In the genomic region with DNA sequence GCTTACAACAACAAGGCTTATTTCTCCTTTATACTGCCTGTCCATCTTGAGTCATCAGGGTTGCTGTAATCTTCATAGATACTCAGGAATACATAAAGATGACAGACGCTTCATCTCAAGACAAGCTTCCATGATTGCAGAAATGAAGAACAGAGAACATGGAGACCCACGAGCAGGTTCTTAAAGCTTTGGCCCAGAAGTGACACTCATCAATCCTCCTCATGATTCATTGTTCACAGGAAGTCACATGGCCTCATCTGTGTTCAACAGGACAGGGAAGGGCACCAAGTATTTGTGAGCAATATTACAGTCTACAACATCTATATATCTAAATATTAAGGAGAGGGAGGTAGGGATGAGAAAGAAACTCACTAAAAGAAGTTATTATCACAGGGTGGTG, we compare ENCODE assay signal across 23 cellular contexts. TPM values are rescaled to one million over a fixed set of nuclear protein-coding genes. Genes with fewer than 3 reads are reported as not detected.
A peak's percentile ranks its signal among the peaks of the same experiment; 100 is the strongest.
DNase-seq lines count a peak whose midpoint lies in the region; ATAC-seq, FAIRE-seq and TF ChIP-seq lines count a peak whose summit lies in the region.
"Had no signal": no experiment of that assay in that cellular context is flagged by ENCODE, and none has a peak within 500 bp of the region (broad histone marks: within the 10 kb centered on the region; RNA-seq: fewer than 3 reads in every experiment).

No MANE protein-coding gene starts in this region.

- TF ChIP-seq POLR2A in H54 (IDR thresholded peaks at IDR 0.05; ENCODE audit: low read depth, low read length) = no peak

- FAIRE-seq in H54 (lab: Jason Lieb, UNC) = peak; percentile 43
- FAIRE-seq: urothelium cell line had no signal

- H3K4me1 Mint-ChIP-seq in activated naive CD8-positive, alpha-beta T cell treated with anti-CD3 and anti-CD28 coated beads, Interleukin-2, amount 10 ng/mL, durations not matched to agents 7 days and 5 days = peaks cover 19% of the 10 kb centered on the region
- H3K4me1 Mint-ChIP-seq: B cell had no signal

- ATAC-seq in activated naive CD8-positive, alpha-beta T cell treated with anti-CD3 and anti-CD28 coated beads, Interleukin-2, amount 10 ng/mL, durations not matched to agents 7 days and 5 days (ENCODE audit: low read depth) = peak; percentile 54
- ATAC-seq in HG03442 (IDR thresholded peaks at IDR 0.05; ENCODE audit: unreplicated experiment) = no peak
- ATAC-seq: Right ventricle myocardium inferior had no signal

- H3K9me3 Mint-ChIP-seq in activated naive CD8-positive, alpha-beta T cell treated with anti-CD3 and anti-CD28 coated beads, Interleukin-2, amount 10 ng/mL, durations not matched to agents 7 days and 5 days = peaks cover 11% of the 10 kb centered on the region
- H3K9me3 Mint-ChIP-seq: activated naive CD4-positive, alpha-beta T cell treated with anti-CD3 and anti-CD28 coated beads, Interleukin-2, amount 50 U/mL, for 24 hours had no signal

- H3K4me3 Mint-ChIP-seq in activated naive CD8-positive, alpha-beta T cell treated with anti-CD3 and anti-CD28 coated beads, Interleukin-2, amount 10 ng/mL, durations not matched to agents 7 days and 5 days = peak overlapping the region; percentile 24
- H3K4me3 Mint-ChIP-seq: activated naive CD4-positive, alpha-beta T cell treated with anti-CD3 and anti-CD28 coated beads, Interleukin-2, amount 50 U/mL, for 24 hours; B cell; nephron progenitor cell had no signal

- peaks cover 23% of the 10 kb centered on the region for H3K36me3 Mint-ChIP-seq in activated naive CD8-positive, alpha-beta T cell treated with anti-CD3 and anti-CD28 coated beads, Interleukin-2, amount 10 ng/mL, durations not matched to agents 7 days and 5 days

- no peaks in the 10 kb centered on the region for H3K27me3 Mint-ChIP-seq in activated naive CD8-positive, alpha-beta T cell treated with anti-CD3 and anti-CD28 coated beads, Interleukin-2, amount 10 ng/mL, durations not matched to agents 7 days and 5 days
- H3K27me3 Mint-ChIP-seq: activated naive CD4-positive, alpha-beta T cell treated with anti-CD3 and anti-CD28 coated beads, Interleukin-2, amount 50 U/mL, for 24 hours; B cell had no signal

- DNase-seq in NK-92 treated with Interleukin-12 subunit alpha and Interleukin-12 subunit beta, amount 100 ng/mL, for 24 hours (lab: John Stamatoyannopoulos, UW) = peak; percentile 4
- DNase-seq in NK-92 (lab: John Stamatoyannopoulos, UW; ENCODE audit: unreplicated experiment) = no peak
- DNase-seq in H54 (ENCODE audit: insufficient read length, low spot score) = no peak
- DNase-seq in activated naive CD8-positive, alpha-beta T cell treated with anti-CD3 and anti-CD28 coated beads, Interleukin-2, amount 10 ng/mL, durations not matched to agents 7 days and 5 days = no peak
- DNase-seq in lung microvascular endothelial cell (ENCODE audit: low read depth in 2 of 2) = peak; percentile 10 to 76
- no peak for DNase-seq in epidermal melanocyte (ENCODE audit: insufficient read length, low spot score)
- DNase-seq in DMS79 (lab: John Stamatoyannopoulos, UW) = no peak
- DNase-seq: brain microvascular endothelial cell; foreskin melanocyte; KG1; mesendoderm; NCI-H1048; NCI-H2081; NCI-H446 treated with DMSO at 0.1 percent for 48 hours; nephron progenitor cell; posterior cingulate gyrus; stimulated activated CD4-positive, alpha-beta T cell treated with anti-CD3 and anti-CD28 coated beads, Interleukin-2, amount 100 ng/mL, for 48 hours; SW 1271 had no signal

- POLR2A ChIA-PET in activated naive CD8-positive, alpha-beta T cell treated with anti-CD3 and anti-CD28 coated beads, Interleukin-2, amount 10 ng/mL, durations not matched to agents 7 days and 5 days (lab: Charles Lee) = no interaction called here

- H3K27ac Mint-ChIP-seq in activated naive CD8-positive, alpha-beta T cell treated with anti-CD3 and anti-CD28 coated beads, Interleukin-2, amount 10 ng/mL, durations not matched to agents 7 days and 5 days = peak overlapping the region; percentile 28
- H3K27ac Mint-ChIP-seq: activated naive CD4-positive, alpha-beta T cell treated with anti-CD3 and anti-CD28 coated beads, Interleukin-2, amount 50 U/mL, for 24 hours; B cell; nephron progenitor cell had no signal

RNA-seq across cellular contexts. Expression of gene PGAP1, which starts 36.5 kb away (rescaled TPM):
- 10 to 100 TPM; 40.8 to 44.9 TPM for total RNA-seq in activated naive CD8-positive, alpha-beta T cell treated with anti-CD3 and anti-CD28 coated beads, Interleukin-2, amount 10 ng/mL, durations not matched to agents 7 days and 5 days
- 2.8 and 4.1 TPM in 2 replicates for total RNA-seq in lung microvascular endothelial cell

Comparison
In these comparisons a context has a peak if more than half of its experiments do, and no peak if none do; other contexts are left out.
1. DNase-seq: peak in NK-92 treated with Interleukin-12 subunit alpha and Interleukin-12 subunit beta, amount 100 ng/mL, for 24 hours (single experiment) and lung microvascular endothelial cell (2 of 2); none in NK-92 (single experiment), H54 (single experiment), activated naive CD8-positive, alpha-beta T cell treated with anti-CD3 and anti-CD28 coated beads, Interleukin-2, amount 10 ng/mL, durations not matched to agents 7 days and 5 days (single experiment), epidermal melanocyte (single experiment) and DMS79 (single experiment).